In genomic region chr5:154587123-154587725, GRCh38 we compare ENCODE assay signal across 21 cellular contexts.
DNase-seq lines count a peak whose midpoint lies in the region; ATAC-seq, FAIRE-seq and TF ChIP-seq lines count a peak whose summit lies in the region.
"Had no signal": no experiment of that assay in that cellular context is flagged by ENCODE, and none has a peak within 500 bp of the region (broad histone marks: within the 10 kb centered on the region; RNA-seq: fewer than 3 reads in every experiment).

No MANE protein-coding gene starts in this region.

- no peak overlapping the region for H4K91ac ChIP-seq in mesenchymal stem cell (ENCODE audit: low read length)

- no TSS peak for BruUV-seq in MCF 10A (replicated peaks; lab: Mats Ljungman, UMichigan)
- no TSS peak for BruUV-seq in mammary epithelial cell (replicated peaks; lab: Mats Ljungman, UMichigan)

- peaks cover 28% of the 10 kb centered on the region for H3K4me1 Mint-ChIP-seq in MCF 10A (ENCODE audit: insufficient read depth, unreplicated experiment)

- H3K27ac Mint-ChIP-seq in MCF 10A (ENCODE audit: low read depth, unreplicated experiment): peak overlapping the region; percentile 8
- H3K27ac Mint-ChIP-seq: CD8-positive, alpha-beta T cell had no signal

- WGBS in mammary epithelial cell (ENCODE audit: low coverage, missing lambda C conversion rate): 71% methylated on average over 6 of the region's 6 CpGs
- WGBS in mesenchymal stem cell: 50% methylated on average over 4 of the region's 6 CpGs

- H3K4ac ChIP-seq in mesenchymal stem cell (ENCODE audit: low read depth in 1 of 2, low read length in 2 of 2): no peak overlapping the region

- in situ Hi-C loops in mammary epithelial cell (cut with MboI; ENCODE audit: low sequenced_read_pairs in 2 of 2): no loop called here

- CTCF ChIA-PET in MCF 10A (lab: Yijun Ruan, JAX): interaction anchor here (0.6 to 5.3 kb wide), 5 partner anchors 11 to 125 kb away, joined by 3 to 36 read pairs (median 5); no protein-coding TSS in a partner anchor
- CTCF ChIA-PET in mammary epithelial cell (lab: Charles Lee; ENCODE audit: low non-redundant PET): no interaction called here

- H4K8ac ChIP-seq in mesenchymal stem cell (ENCODE audit: low read length): no peak overlapping the region

- no peak overlapping the region for H2AFZ ChIP-seq in mammary epithelial cell (ENCODE audit: low read depth, low read length)
- no peak overlapping the region for H2AFZ ChIP-seq in mesenchymal stem cell (ENCODE audit: low read depth, low read length)

- H3K36me3 ChIP-seq in mammary epithelial cell (ENCODE audit: insufficient read depth, low read length) (no peaks in the 10 kb centered on the region), bronchial epithelial cell (ENCODE audit: control insufficient read depth, insufficient read depth, low read length) (no peaks in the 10 kb centered on the region), mesenchymal stem cell (ENCODE audit: control insufficient read depth in 1 of 2, insufficient read depth in 2 of 2, low read depth in 1 of 2, low read length in 2 of 2) (no peaks in the 10 kb centered on the region), upper lobe of right lung (no peaks in the 10 kb centered on the region)
- H3K36me3 ChIP-seq: BLaER1, SJCRH30 had no signal

- no peak overlapping the region for H3K18ac ChIP-seq in mesenchymal stem cell (ENCODE audit: low read depth in 1 of 2, low read length in 2 of 2)

- no peak overlapping the region for H2BK5ac ChIP-seq in mesenchymal stem cell (ENCODE audit: low read depth, low read length, poor library complexity, severe bottlenecking)

- H3K9ac ChIP-seq in mammary epithelial cell (ENCODE audit: insufficient read depth, low read length): no peak overlapping the region
- H3K9ac ChIP-seq in mesenchymal stem cell (ENCODE audit: low read length): no peak overlapping the region
- H3K9ac ChIP-seq: BLaER1 had no signal

- H3K4me3 ChIP-seq in mammary epithelial cell (replicated peaks in 1 of 3; ENCODE audit: insufficient read depth in 1 of 3, low read depth in 2 of 3, low read length in 3 of 3) (no peak overlapping the region), bronchial epithelial cell (ENCODE audit: low read depth, low read length) (no peak overlapping the region), mesenchymal stem cell (ENCODE audit: insufficient read depth in 1 of 2, low read depth in 1 of 2, low read length in 2 of 2) (no peak overlapping the region), upper lobe of right lung (no peak overlapping the region)
- H3K4me3 ChIP-seq: BLaER1, SJCRH30 had no signal

- DNase-seq in MCF 10A (ENCODE audit: unreplicated experiment) (no peak), mammary epithelial cell (no peak), bronchial epithelial cell (ENCODE audit: low read depth) (no peak), mesenchymal stem cell (peak; percentile 43), upper lobe of right lung (no peak), Kasumi-1 (lab: John Stamatoyannopoulos, UW) (no peak), NCI-H446 treated with DMSO at 0.1 percent for 48 hours (lab: John Stamatoyannopoulos, UW) (no peak), cortex of kidney (lab: John Stamatoyannopoulos, UW) (no peak)
- DNase-seq: CD8-positive, alpha-beta T cell; DND-41; GF-D8; NCI-H1417 treated with DMSO at 0.1 percent for 48 hours; NCI-H2029; NCI-H510A; NCI-H774; SJCRH30 had no signal

- intact Hi-C loops in MCF 10A (cut with micrococcal nuclease): no loop called here
- intact Hi-C loops in mammary epithelial cell (cut with micrococcal nuclease): no loop called here
- intact Hi-C loops in upper lobe of right lung (cut with DNase I): no loop called here

- ATAC-seq in upper lobe of right lung: peak; percentile 27
- ATAC-seq: CD8-positive, alpha-beta T cell had no signal

- H2BK15ac ChIP-seq in mesenchymal stem cell (ENCODE audit: low read depth, poor library complexity, severe bottlenecking): no peak overlapping the region

- no peak overlapping the region for H3K4me3 Mint-ChIP-seq in MCF 10A (ENCODE audit: unreplicated experiment)
- H3K4me3 Mint-ChIP-seq: CD8-positive, alpha-beta T cell had no signal

- no peak for TF ChIP-seq CTCF in MCF 10A (IDR thresholded peaks at IDR 0.05; ENCODE audit: unreplicated experiment)
- no peak for TF ChIP-seq CTCF in mammary epithelial cell (conservative IDR thresholded peaks at IDR 0.05 in 1 of 2, IDR thresholded peaks at IDR 0.05 in 1 of 2; ENCODE audit: extremely low read depth in 1 of 2, insufficient read depth in 1 of 2, low read depth in 1 of 2, low read length in 2 of 2)
- no peak for TF ChIP-seq CTCF in bronchial epithelial cell (IDR thresholded peaks at IDR 0.05; ENCODE audit: insufficient read depth, low read length, severe bottlenecking)
- no peak for TF ChIP-seq CTCF in upper lobe of right lung (IDR thresholded peaks at IDR 0.05)

- no peaks in the 10 kb centered on the region for H3K36me3 Mint-ChIP-seq in MCF 10A (ENCODE audit: insufficient read depth, unreplicated experiment)
- H3K36me3 Mint-ChIP-seq: CD8-positive, alpha-beta T cell had no signal

- dilution Hi-C loops in mammary epithelial cell (cut with HindIII; ENCODE audit: low sequenced_read_pairs): no loop called here

- H3K4me1 ChIP-seq in mammary epithelial cell (ENCODE audit: insufficient read depth, low read length) (no peaks in the 10 kb centered on the region), mesenchymal stem cell (ENCODE audit: control insufficient read depth, insufficient read depth, low read depth, low read length) (no peaks in the 10 kb centered on the region), upper lobe of right lung (peaks cover 5% of the 10 kb centered on the region)
- H3K4me1 ChIP-seq: BLaER1, SJCRH30 had no signal

- no peak overlapping the region for H3K27ac ChIP-seq in mammary epithelial cell (ENCODE audit: insufficient read depth, low read depth, low read length)
- H3K27ac ChIP-seq in mesenchymal stem cell (ENCODE audit: low read length, poor library complexity, severe bottlenecking): no peak overlapping the region
- H3K27ac ChIP-seq in upper lobe of right lung: peak overlapping the region; percentile 77
- H3K27ac ChIP-seq: BLaER1, SJCRH30 had no signal

- peak; percentile 18 for FAIRE-seq in bronchial epithelial cell (lab: Jason Lieb, UNC)
- FAIRE-seq: D721Med, GM12891, GM18507, H1 had no signal

- H3K27me3 ChIP-seq in mammary epithelial cell (ENCODE audit: insufficient read depth, low read length) (no peaks in the 10 kb centered on the region), bronchial epithelial cell (ENCODE audit: control insufficient read depth, insufficient read depth, low read length) (peaks cover 7% of the 10 kb centered on the region), mesenchymal stem cell (ENCODE audit: control insufficient read depth in 1 of 2, insufficient read depth in 1 of 2, low read length in 2 of 2) (peaks cover 33 to 58% of the 10 kb centered on the region in 2 experiments), upper lobe of right lung (no peaks in the 10 kb centered on the region)
- H3K27me3 ChIP-seq: BLaER1 had no signal

- H3K23ac ChIP-seq in mesenchymal stem cell (ENCODE audit: low read length in 2 of 2): no peak overlapping the region

- H3K4me2 ChIP-seq in mammary epithelial cell (ENCODE audit: insufficient read depth, low read depth, low read length) (no peak overlapping the region), mesenchymal stem cell (ENCODE audit: low read length, poor library complexity, severe bottlenecking) (no peak overlapping the region)
- H3K4me2 ChIP-seq: BLaER1 had no signal

- H2BK12ac ChIP-seq in mesenchymal stem cell (ENCODE audit: low read length in 2 of 2): no peak overlapping the region

- H3K9me3 Mint-ChIP-seq in MCF 10A (ENCODE audit: unreplicated experiment): no peaks in the 10 kb centered on the region
- H3K9me3 Mint-ChIP-seq: CD8-positive, alpha-beta T cell had no signal

- H3K79me2 ChIP-seq in mammary epithelial cell (ENCODE audit: insufficient read depth, low read length): no peaks in the 10 kb centered on the region

- no peaks in the 10 kb centered on the region for H3K79me1 ChIP-seq in mesenchymal stem cell (replicated peaks; ENCODE audit: low read length, poor library complexity, severe bottlenecking)

- H2AK5ac ChIP-seq in mesenchymal stem cell (ENCODE audit: low read length, severe bottlenecking): no peak overlapping the region

- no peaks in the 10 kb centered on the region for H4K20me1 ChIP-seq in mammary epithelial cell (ENCODE audit: insufficient read depth, low read length)
- H4K20me1 ChIP-seq: BLaER1 had no signal

- POLR2A ChIA-PET in MCF 10A (lab: Yijun Ruan, JAX): interaction anchor here (0.6 to 1.0 kb wide), 3 partner anchors 8 to 549 kb away, joined by 3 to 4 read pairs (median 3); no protein-coding TSS in a partner anchor

- no peaks in the 10 kb centered on the region for H3K9me3 ChIP-seq in mammary epithelial cell (replicated peaks; ENCODE audit: insufficient read depth, low read length)
- H3K9me3 ChIP-seq in mesenchymal stem cell (ENCODE audit: control insufficient read depth, low read length): no peaks in the 10 kb centered on the region
- H3K9me3 ChIP-seq in upper lobe of right lung: no peaks in the 10 kb centered on the region
- H3K9me3 ChIP-seq: BLaER1, SJCRH30 had no signal

- no peak overlapping the region for H2BK120ac ChIP-seq in mesenchymal stem cell (ENCODE audit: low read depth, low read length)

- H3K27me3 Mint-ChIP-seq in MCF 10A (ENCODE audit: insufficient read depth, unreplicated experiment): no peaks in the 10 kb centered on the region

- H3K14ac ChIP-seq in mesenchymal stem cell (ENCODE audit: low read length in 2 of 2): no peak overlapping the region
